11 cellular contexts compared by ENCODE assay signal in the genomic region with DNA sequence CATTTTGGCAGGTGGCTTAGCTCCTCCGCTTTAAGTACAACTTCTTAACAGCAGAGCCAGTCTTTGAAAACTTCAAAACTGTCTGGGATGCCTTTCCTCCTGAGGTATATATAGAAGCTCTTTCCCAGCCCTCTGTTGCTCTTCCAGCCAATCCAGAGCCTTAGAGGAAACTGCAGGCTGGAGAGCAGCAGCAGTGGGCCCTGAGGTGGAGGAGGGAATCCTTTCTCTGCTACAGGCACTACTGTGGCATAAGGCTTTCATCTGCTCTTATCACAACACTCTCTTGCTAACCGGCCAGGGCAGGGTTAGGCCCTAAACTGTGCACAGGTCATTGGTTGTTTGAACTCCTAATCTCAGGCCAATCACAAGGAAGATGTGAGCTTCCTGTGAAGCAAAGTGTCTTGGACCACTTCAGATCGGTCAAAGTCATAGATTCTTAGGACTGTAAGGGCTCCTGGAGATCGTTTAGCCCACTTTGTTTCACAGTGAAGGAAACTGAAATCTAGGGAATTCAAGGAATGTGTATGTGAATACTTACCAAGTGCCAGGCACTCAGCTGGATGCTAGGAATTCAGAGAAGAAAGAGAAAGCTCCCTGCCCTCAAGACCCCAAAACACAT. TPM values are rescaled to one million over a fixed set of nuclear protein-coding genes. Genes with fewer than 3 reads are reported as not detected.
DNase-seq lines count a peak whose midpoint lies in the region; ATAC-seq and TF ChIP-seq lines count a peak whose summit lies in the region.
"Had no signal": no experiment of that assay in that cellular context is flagged by ENCODE, and none has a peak within 500 bp of the region (broad histone marks: within the 10 kb centered on the region; RNA-seq: fewer than 3 reads in every experiment).

A gene with protein sequence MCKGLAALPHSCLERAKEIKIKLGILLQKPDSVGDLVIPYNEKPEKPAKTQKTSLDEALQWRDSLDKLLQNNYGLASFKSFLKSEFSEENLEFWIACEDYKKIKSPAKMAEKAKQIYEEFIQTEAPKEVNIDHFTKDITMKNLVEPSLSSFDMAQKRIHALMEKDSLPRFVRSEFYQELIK (minus strand): TSS at position 84 of the 619 bp plus-strand sequence. CDS start 81 bp downstream, at position 3.

- H3K27ac ChIP-seq in lower lobe of right lung: no peak within 1 kb of the TSS
- peak within 1 kb of the TSS; percentile 3 to 34 for H3K27ac ChIP-seq in testis

- H3K27me3 ChIP-seq in lower lobe of right lung (ENCODE audit: low read depth) (no peaks in the 10 kb centered on the region), testis (no peaks in the 10 kb centered on the region)

- H3K36me3 ChIP-seq in lower lobe of right lung (no peaks in the 10 kb centered on the region), testis (ENCODE audit: low read depth, missing control alignments) (no peaks in the 10 kb centered on the region)

- H3K4me3 ChIP-seq in epithelial cell of proximal tubule (ENCODE audit: low read depth, low read length): no peak within 1 kb of the TSS
- peak within 1 kb of the TSS; percentile 27 for H3K4me3 ChIP-seq in lower lobe of right lung
- peak within 1 kb of the TSS in 1 of 2 donors; percentile 25 for H3K4me3 ChIP-seq in testis

- intact Hi-C loops in lower lobe of right lung (cut with DNase I) (no loop called here), testis (cut with DNase I; ENCODE audit: low total_unique reads) (no loop called here)

- no peaks in the 10 kb centered on the region for H3K4me1 ChIP-seq in lower lobe of right lung
- no peaks in the 10 kb centered on the region for H3K4me1 ChIP-seq in testis

- TF ChIP-seq CTCF in epithelial cell of proximal tubule (conservative IDR thresholded peaks at IDR 0.05; ENCODE audit: low read depth, low read length) (no peak), lower lobe of right lung (IDR thresholded peaks at IDR 0.05) (no peak), testis (IDR thresholded peaks at IDR 0.05) (no peak)

- ATAC-seq in lower lobe of right lung (peak; percentile 23 to 35), GM18505 (IDR thresholded peaks at IDR 0.05; ENCODE audit: unreplicated experiment) (no peak), HG02623 (IDR thresholded peaks at IDR 0.05; ENCODE audit: unreplicated experiment) (no peak)
- ATAC-seq: activated CD4-positive, alpha-beta T cell treated with anti-CD3 and anti-CD28 coated beads for 36 hours had no signal

- TF ChIP-seq POLR2A in testis (IDR thresholded peaks at IDR 0.05) (no peak), GM18505 (IDR thresholded peaks at IDR 0.05; ENCODE audit: borderline replicate concordance, extremely low read depth, insufficient read depth, insufficient read length) (no peak)

- 46 to 64% methylated on average over 4 of the region's 4 CpGs for WGBS in testis, 2 donors

- peak; percentile 2 for DNase-seq in HuH-7 (ENCODE audit: low spot score)
- peak; percentile 26 for DNase-seq in epithelial cell of proximal tubule (ENCODE audit: low read depth)
- DNase-seq in lower lobe of right lung: no peak
- peak; percentile 42 for DNase-seq in testis
- no peak for DNase-seq in activated CD8-positive, alpha-beta memory T cell treated with anti-CD3 and anti-CD28 coated beads, Interleukin-2, amount 50 U/mL, for 48 hours
- DNase-seq in activated effector memory CD4-positive, alpha-beta T cell treated with Interleukin-2 at 50 U/mL for 16 hours: no peak
- DNase-seq: activated CD4-positive, alpha-beta T cell treated with anti-CD3 and anti-CD28 coated beads for 36 hours; effector CD4-positive, alpha-beta T cell; NCI-H187 had no signal

- H3K9me3 ChIP-seq in lower lobe of right lung: no peaks in the 10 kb centered on the region
- no peaks in the 10 kb centered on the region for H3K9me3 ChIP-seq in testis

RNA-seq across cellular contexts. Expression of the gene that starts here (rescaled TPM):
- total RNA-seq in epithelial cell of proximal tubule (0.36 and 1.4 TPM in 2 replicates), lower lobe of right lung (90.0 TPM), testis (100 to 1,000 TPM; 214 to 237 TPM)
- polyA plus RNA-seq in testis (ENCODE audit: insufficient read depth, low read depth, low replicate concordance): 84.7 TPM

Comparison
In these comparisons a context has a peak if more than half of its experiments do, and no peak if none do; other contexts are left out.
1. RNA of the gene that starts here (total RNA-seq): 214 to 237 TPM in testis and 90.0 TPM in lower lobe of right lung (single experiment); 0.36 to 1.4 TPM in epithelial cell of proximal tubule; every median in the first group is over 10 times any median in the second.
2. DNase-seq: peak in HuH-7 (single experiment), epithelial cell of proximal tubule (single experiment) and testis (single experiment); none in lower lobe of right lung (single experiment), activated CD8-positive, alpha-beta memory T cell treated with anti-CD3 and anti-CD28 coated beads, Interleukin-2, amount 50 U/mL, for 48 hours (single experiment) and activated effector memory CD4-positive, alpha-beta T cell treated with Interleukin-2 at 50 U/mL for 16 hours (single experiment).
3. ATAC-seq: peak in lower lobe of right lung (2 of 2); none in GM18505 (single experiment) and HG02623 (single experiment).